ENCODE assay signal across 8 cellular contexts in genomic region chr9:128093016-128093415, GRCh38. TPM values are rescaled to one million over a fixed set of nuclear protein-coding genes. Genes with fewer than 3 reads are reported as not detected.
DNase-seq lines count a peak whose midpoint lies in the region; ATAC-seq and TF ChIP-seq lines count a peak whose summit lies in the region.

No MANE protein-coding gene starts in this region.

- H3K27ac ChIP-seq in mucosa of rectum (ENCODE audit: low read depth in 2 of 2, low read length in 2 of 2) (peak overlapping the region; percentile 57 to 79), tibial artery (peak overlapping the region; percentile 85 to 86)

- ATAC-seq in activated T-cell treated with anti-CD3 and anti-CD28 coated beads, Interleukin-2, amount 50 U/mL, for 72 hours (replicated peaks in 1 of 2): no peak
- ATAC-seq in GM21825 (IDR thresholded peaks at IDR 0.05; ENCODE audit: unreplicated experiment): no peak

- intact Hi-C loops in tibial artery (cut with DNase I; ENCODE audit: low total_unique reads): no loop called here

- H3K27me3 Mint-ChIP-seq in activated T-cell treated with anti-CD3 and anti-CD28 coated beads, Interleukin-2, amount 50 U/mL, for 72 hours (ENCODE audit: low read depth): no peaks in the 10 kb centered on the region

- TF ChIP-seq CTCF in astrocyte of the spinal cord (IDR thresholded peaks at IDR 0.05; ENCODE audit: low read depth, low read length): no peak
- no peak for TF ChIP-seq CTCF in tibial artery (IDR thresholded peaks at IDR 0.05)

- peaks cover 72% of the 10 kb centered on the region for H3K4me1 Mint-ChIP-seq in activated T-cell treated with anti-CD3 and anti-CD28 coated beads, Interleukin-2, amount 50 U/mL, for 72 hours (ENCODE audit: low read depth)

- H3K9ac ChIP-seq in mucosa of rectum (ENCODE audit: low read depth in 1 of 2, low read length in 2 of 2): no peak overlapping the region

- H3K9me3 Mint-ChIP-seq in activated T-cell treated with anti-CD3 and anti-CD28 coated beads, Interleukin-2, amount 50 U/mL, for 72 hours: no peaks in the 10 kb centered on the region

- peaks cover 37 to 43% of the 10 kb centered on the region in 2 donors for H3K4me1 ChIP-seq in mucosa of rectum (ENCODE audit: control insufficient read depth in 2 of 2, insufficient read depth in 2 of 2, low read length in 2 of 2)
- H3K4me1 ChIP-seq in tibial artery: peaks cover 9 to 60% (median 46%) of the 10 kb centered on the region in 4 donors

- no peaks in the 10 kb centered on the region for H3K9me3 ChIP-seq in mucosa of rectum (ENCODE audit: control insufficient read depth in 2 of 2, low read length in 2 of 2)
- no peaks in the 10 kb centered on the region for H3K9me3 ChIP-seq in tibial artery

- H3K36me3 ChIP-seq in mucosa of rectum (ENCODE audit: control insufficient read depth in 2 of 2, insufficient read depth in 2 of 2, low read length in 2 of 2): no peaks in the 10 kb centered on the region
- no peaks in the 10 kb centered on the region for H3K36me3 ChIP-seq in tibial artery

- H3K27me3 ChIP-seq in mucosa of rectum (ENCODE audit: control insufficient read depth in 2 of 2, insufficient read depth in 2 of 2, low read length in 2 of 2) (no peaks in the 10 kb centered on the region), tibial artery (no peaks in the 10 kb centered on the region)

- H3K27ac Mint-ChIP-seq in activated T-cell treated with anti-CD3 and anti-CD28 coated beads, Interleukin-2, amount 50 U/mL, for 72 hours: peak overlapping the region; percentile 97

- in situ Hi-C loops in astrocyte of the spinal cord (cut with HindIII; ENCODE audit: low sequenced_read_pairs): no loop called here

- peak overlapping the region; percentile 49 for H3K4me3 ChIP-seq in astrocyte of the spinal cord (ENCODE audit: low read depth, low read length)
- no peak overlapping the region for H3K4me3 ChIP-seq in mucosa of rectum (ENCODE audit: low read length in 2 of 2)
- H3K4me3 ChIP-seq in tibial artery: no peak overlapping the region

- no peaks in the 10 kb centered on the region for H3K36me3 Mint-ChIP-seq in activated T-cell treated with anti-CD3 and anti-CD28 coated beads, Interleukin-2, amount 50 U/mL, for 72 hours (ENCODE audit: insufficient read depth in 2 of 2)

- DNase-seq in activated T-cell treated with anti-CD3 and anti-CD28 coated beads, Interleukin-2, amount 50 U/mL, for 72 hours: no peak
- DNase-seq in activated T-cell treated with anti-CD3 and anti-CD28 coated beads, Interleukin-2, amount 50 U/mL, for 1 hour: no peak
- DNase-seq in astrocyte of the spinal cord (ENCODE audit: low read depth, low spot score) (no peak), tibial artery (no peak), NCI-H1417 (lab: John Stamatoyannopoulos, UW) (no peak), Kasumi-1 (lab: John Stamatoyannopoulos, UW) (no peak)

- H3K4me3 Mint-ChIP-seq in activated T-cell treated with anti-CD3 and anti-CD28 coated beads, Interleukin-2, amount 50 U/mL, for 72 hours: peak overlapping the region; percentile 70 to 91

RNA-seq across cellular contexts. Expression of gene SLC25A25, which starts 25.0 kb away (rescaled TPM):
- total RNA-seq in activated T-cell treated with anti-CD3 and anti-CD28 coated beads, Interleukin-2, amount 50 U/mL, for 72 hours: 10 to 100 TPM in 1 of 2 donors, 1 to 10 TPM in 1; 9.7 to 11.2 TPM

RNA-seq across cellular contexts. Expression of gene NAIF1, which starts 25.9 kb away (rescaled TPM):
- total RNA-seq in activated T-cell treated with anti-CD3 and anti-CD28 coated beads, Interleukin-2, amount 50 U/mL, for 72 hours: 10 to 100 TPM; 11.9 to 17.9 TPM

RNA-seq across cellular contexts. Expression of gene PTGES2, which starts 34.5 kb away (rescaled TPM):
- 10 to 100 TPM; 23.5 to 27.5 TPM for total RNA-seq in activated T-cell treated with anti-CD3 and anti-CD28 coated beads, Interleukin-2, amount 50 U/mL, for 72 hours

RNA-seq across cellular contexts. Expression of gene LCN2, which starts 56.2 kb away (rescaled TPM):
- total RNA-seq in activated T-cell treated with anti-CD3 and anti-CD28 coated beads, Interleukin-2, amount 50 U/mL, for 72 hours: not detected
